Comparison of ENCODE assay signal across 15 cellular contexts in the genomic region with DNA sequence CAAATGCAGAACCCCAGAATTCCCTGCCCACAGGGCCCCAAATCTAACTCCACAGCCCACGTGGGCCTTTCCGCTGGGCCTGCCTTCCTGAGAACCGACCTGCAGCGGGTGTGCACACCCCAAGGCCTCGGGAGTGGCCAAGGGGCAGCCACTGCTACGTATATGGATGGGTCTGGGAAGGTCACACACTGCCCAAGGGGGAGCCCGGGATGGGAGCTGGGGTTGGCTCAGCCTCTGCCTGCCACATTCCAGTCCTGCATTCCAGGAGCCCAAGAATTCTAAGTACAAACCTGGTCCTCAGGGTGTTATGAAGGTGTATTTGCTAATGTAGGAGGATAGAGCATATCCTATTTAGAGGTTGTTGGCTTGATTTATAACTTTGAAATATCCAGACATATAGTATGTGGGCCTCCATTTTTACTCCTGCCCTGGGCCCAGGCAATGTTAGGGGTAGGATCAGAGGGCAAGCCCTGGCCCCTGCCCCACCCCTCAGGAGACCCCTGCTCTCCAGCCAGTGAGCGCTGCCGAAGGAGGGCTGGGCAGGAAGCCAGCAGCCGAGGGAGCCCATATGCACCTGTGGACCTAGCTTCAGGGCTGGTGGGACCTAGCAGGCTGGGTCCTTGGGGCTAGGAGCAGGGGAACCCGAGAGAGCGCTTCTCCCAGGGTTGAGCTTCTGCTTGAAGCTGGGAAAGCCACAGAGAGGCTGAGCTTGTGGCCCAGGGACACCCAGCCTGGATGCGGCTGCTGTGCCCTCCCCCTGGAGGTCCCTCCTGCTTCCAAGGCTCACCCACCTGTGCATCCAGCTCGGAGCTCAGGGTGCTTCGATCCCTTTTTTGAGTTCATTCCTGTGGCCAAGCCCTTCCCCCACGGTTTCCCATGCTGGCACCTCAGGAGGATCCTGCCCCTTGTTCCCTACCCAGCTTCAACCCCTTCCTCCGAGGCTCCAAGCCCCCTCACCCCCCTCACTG. TPM values are rescaled to one million over a fixed set of nuclear protein-coding genes. Genes with fewer than 3 reads are reported as not detected.
DNase-seq lines count a peak whose midpoint lies in the region; ATAC-seq and TF ChIP-seq lines count a peak whose summit lies in the region.
"Had no signal": no experiment of that assay in that cellular context is flagged by ENCODE, and none has a peak within 500 bp of the region (broad histone marks: within the 10 kb centered on the region; RNA-seq: fewer than 3 reads in every experiment).

No MANE protein-coding gene starts in this region.

- peak overlapping the region; percentile 57 to 75 for H3K27ac Mint-ChIP-seq in natural killer cell treated with Interleukin-12 subunit alpha and Interleukin-12 subunit beta and Interleukin-15 and Interleukin-18, amount 100 ng/mL, for 72 hours
- H3K27ac Mint-ChIP-seq in natural killer cell: no peak overlapping the region
- H3K27ac Mint-ChIP-seq in activated T-helper 17 cell treated with anti-CD3 and anti-CD28 coated beads, Interleukin-2, amount 50 U/mL, for 72 hours: peak overlapping the region; percentile 40

- intact Hi-C loops in natural killer cell (cut with micrococcal nuclease): no loop called here

- no peaks in the 10 kb centered on the region for H3K36me3 Mint-ChIP-seq in natural killer cell treated with Interleukin-12 subunit alpha and Interleukin-12 subunit beta and Interleukin-15 and Interleukin-18, amount 100 ng/mL, for 72 hours
- H3K36me3 Mint-ChIP-seq in natural killer cell: no peaks in the 10 kb centered on the region
- H3K36me3 Mint-ChIP-seq in activated T-helper 17 cell treated with anti-CD3 and anti-CD28 coated beads, Interleukin-2, amount 50 U/mL, for 72 hours (ENCODE audit: low read depth): no peaks in the 10 kb centered on the region

- DNase-seq in natural killer cell treated with Interleukin-12 subunit alpha and Interleukin-12 subunit beta and Interleukin-15 and Interleukin-18, amount 100 ng/mL, for 72 hours (ENCODE audit: low spot score): no peak
- DNase-seq in natural killer cell: no peak
- peak; percentile 37 for DNase-seq in kidney glomerular epithelial cell (lab: John Stamatoyannopoulos, UW)
- no peak for DNase-seq in SIG-M5 treated with dmso at 0.1 percent for 504 hours (lab: John Stamatoyannopoulos, UW; ENCODE audit: unreplicated experiment)
- DNase-seq in NOMO-1 treated with DMSO at 0.1 percent for 48 hours (lab: John Stamatoyannopoulos, UW; ENCODE audit: unreplicated experiment): no peak
- no peak for DNase-seq in NOMO-1 (lab: John Stamatoyannopoulos, UW; ENCODE audit: unreplicated experiment in 2 of 2)
- DNase-seq in NCI-H128 (lab: John Stamatoyannopoulos, UW; ENCODE audit: unreplicated experiment): no peak
- DNase-seq: activated CD4-positive, alpha-beta T cell treated with anti-CD3 and anti-CD28 coated beads for 1 hour; aorta; dermis blood vessel endothelial cell; NCI-H345; SW 1271 had no signal

- no peak for ATAC-seq in natural killer cell treated with Interleukin-12 subunit alpha and Interleukin-12 subunit beta and Interleukin-15 and Interleukin-18, amount 100 ng/mL, for 72 hours
- ATAC-seq in natural killer cell: no peak
- no peak for ATAC-seq in activated T-helper 17 cell treated with anti-CD3 and anti-CD28 coated beads, Interleukin-2, amount 50 U/mL, for 72 hours (replicated peaks)

- no peaks in the 10 kb centered on the region for H3K9me3 Mint-ChIP-seq in natural killer cell treated with Interleukin-12 subunit alpha and Interleukin-12 subunit beta and Interleukin-15 and Interleukin-18, amount 100 ng/mL, for 72 hours
- H3K9me3 Mint-ChIP-seq in natural killer cell: no peaks in the 10 kb centered on the region
- H3K9me3 Mint-ChIP-seq in activated T-helper 17 cell treated with anti-CD3 and anti-CD28 coated beads, Interleukin-2, amount 50 U/mL, for 72 hours: no peaks in the 10 kb centered on the region

- H3K27me3 Mint-ChIP-seq in natural killer cell treated with Interleukin-12 subunit alpha and Interleukin-12 subunit beta and Interleukin-15 and Interleukin-18, amount 100 ng/mL, for 72 hours: no peaks in the 10 kb centered on the region
- no peaks in the 10 kb centered on the region for H3K27me3 Mint-ChIP-seq in natural killer cell (ENCODE audit: low read depth in 2 of 2)
- H3K27me3 Mint-ChIP-seq in activated T-helper 17 cell treated with anti-CD3 and anti-CD28 coated beads, Interleukin-2, amount 50 U/mL, for 72 hours: no peaks in the 10 kb centered on the region

- TF ChIP-seq CTCF in natural killer cell (IDR thresholded peaks at IDR 0.05): no peak

- peaks cover 35 to 43% of the 10 kb centered on the region in 2 donors for H3K4me1 Mint-ChIP-seq in natural killer cell treated with Interleukin-12 subunit alpha and Interleukin-12 subunit beta and Interleukin-15 and Interleukin-18, amount 100 ng/mL, for 72 hours (ENCODE audit: low read depth in 2 of 2)
- H3K4me1 Mint-ChIP-seq in natural killer cell: peaks cover 11 to 38% of the 10 kb centered on the region in 2 donors
- peaks cover 42% of the 10 kb centered on the region for H3K4me1 Mint-ChIP-seq in activated T-helper 17 cell treated with anti-CD3 and anti-CD28 coated beads, Interleukin-2, amount 50 U/mL, for 72 hours

- no peak overlapping the region for H3K4me3 Mint-ChIP-seq in natural killer cell treated with Interleukin-12 subunit alpha and Interleukin-12 subunit beta and Interleukin-15 and Interleukin-18, amount 100 ng/mL, for 72 hours
- H3K4me3 Mint-ChIP-seq in natural killer cell: no peak overlapping the region
- no peak overlapping the region for H3K4me3 Mint-ChIP-seq in activated T-helper 17 cell treated with anti-CD3 and anti-CD28 coated beads, Interleukin-2, amount 50 U/mL, for 72 hours

RNA-seq across cellular contexts. Expression of a gene that starts 20.8 kb away (rescaled TPM):
- total RNA-seq in natural killer cell treated with Interleukin-12 subunit alpha and Interleukin-12 subunit beta and Interleukin-15 and Interleukin-18, amount 100 ng/mL, for 72 hours: 1 to 10 TPM in 1 of 2 donors, not detected in 1; 1.0 TPM
- total RNA-seq in natural killer cell: 1 to 10 TPM in 1 of 3 donors, not detected in 2; 5.1 TPM
- total RNA-seq in activated T-helper 17 cell treated with anti-CD3 and anti-CD28 coated beads, Interleukin-2, amount 50 U/mL, for 72 hours: not detected
- total RNA-seq: dermis blood vessel endothelial cell, OCI-LY7, osteocyte had no signal

RNA-seq across cellular contexts. Expression of a gene that starts 45.5 kb away (rescaled TPM):
- 10 to 100 TPM; 32.1 to 40.8 TPM for total RNA-seq in natural killer cell treated with Interleukin-12 subunit alpha and Interleukin-12 subunit beta and Interleukin-15 and Interleukin-18, amount 100 ng/mL, for 72 hours
- total RNA-seq in natural killer cell: 10 to 100 TPM in 1 of 3 donors, 1 to 10 TPM in 2; 4.7 to 46.2 (median 9.0) TPM
- total RNA-seq in activated T-helper 17 cell treated with anti-CD3 and anti-CD28 coated beads, Interleukin-2, amount 50 U/mL, for 72 hours: 10 to 100 TPM; 11.7 to 44.9 TPM

Comparison
In these comparisons a context has a peak if more than half of its experiments do, and no peak if none do; other contexts are left out.
1. H3K27ac Mint-ChIP-seq: peak in natural killer cell treated with Interleukin-12 subunit alpha and Interleukin-12 subunit beta and Interleukin-15 and Interleukin-18, amount 100 ng/mL, for 72 hours (2 of 2) and activated T-helper 17 cell treated with anti-CD3 and anti-CD28 coated beads, Interleukin-2, amount 50 U/mL, for 72 hours (single experiment); none in natural killer cell (0 of 2).